13 cellular contexts compared by ENCODE assay signal in the genomic region with DNA sequence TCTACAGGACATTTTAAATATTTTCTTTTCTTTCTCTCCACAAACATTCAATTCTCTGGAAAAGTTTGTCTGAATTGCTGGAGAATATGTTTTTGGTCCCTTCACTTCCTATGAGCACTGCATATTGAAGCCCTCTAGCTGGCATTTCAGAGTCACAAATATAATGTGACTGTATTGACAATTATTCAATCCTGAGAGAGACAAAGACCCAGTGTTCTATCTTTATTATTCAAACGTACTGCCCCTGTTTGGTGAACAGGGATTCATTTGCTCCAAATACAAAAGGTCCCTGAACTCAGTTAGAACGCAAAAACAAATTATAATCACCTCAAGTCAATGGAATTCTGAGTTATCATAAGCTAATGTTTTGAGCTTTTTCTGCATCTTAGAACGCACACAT.
"Had no signal": no experiment of that assay in that cellular context is flagged by ENCODE, and none has a peak within 500 bp of the region (broad histone marks: within the 10 kb centered on the region; RNA-seq: fewer than 3 reads in every experiment).

No MANE protein-coding gene starts in this region.

- ATAC-seq: stimulated activated effector memory CD8-positive, alpha-beta T cell treated with anti-CD3 and anti-CD28 coated beads, Interleukin-12 subunit alpha, Interleukin-12 subunit beta, amount 100 ng/mL, for 72 hours had no signal

- H3K27ac ChIP-seq: ascending aorta, left ventricle myocardium inferior, ovary, tibial artery, uterus had no signal

- H3K27me3 ChIP-seq: ascending aorta, ovary, tibial artery, uterus had no signal

- H3K9me3 ChIP-seq: ascending aorta, left ventricle myocardium inferior, ovary, tibial artery, uterus had no signal

- H3K4me3 ChIP-seq: ascending aorta, left ventricle myocardium inferior, ovary, tibial artery, uterus had no signal

- H3K36me3 ChIP-seq: ascending aorta, left ventricle myocardium inferior, ovary, tibial artery, uterus had no signal

- H3K4me1 ChIP-seq: ascending aorta, left ventricle myocardium inferior, tibial artery had no signal

- DNase-seq: activated CD4-positive, alpha-beta T cell treated with anti-CD3 and anti-CD28 coated beads for 1 hour; activated CD4-positive, alpha-beta T cell treated with anti-CD3 and anti-CD28 coated beads, Interleukin-2, amount 50 U/mL, for 4 hours; activated naive CD4-positive, alpha-beta T cell treated with Interleukin-2 at 50 U/mL for 16 hours; activated T-cell treated with anti-CD3 and anti-CD28 coated beads for 4 hours; left ventricle myocardium inferior; mesendoderm; ovary; stimulated activated CD4-positive, alpha-beta T cell treated with anti-CD3 and anti-CD28 coated beads, Interleukin-12 subunit alpha, Interleukin-12 subunit beta, amount 100 ng/mL, for 4 hours; T-helper 1 cell; tibial artery; uterus had no signal
